Comparison of ENCODE assay signal across 18 cellular contexts in genomic region chr4:31078661-31079060, GRCh38.
DNase-seq lines count a peak whose midpoint lies in the region; ATAC-seq and TF ChIP-seq lines count a peak whose summit lies in the region.
"Had no signal": no experiment of that assay in that cellular context is flagged by ENCODE, and none has a peak within 500 bp of the region (broad histone marks: within the 10 kb centered on the region; RNA-seq: fewer than 3 reads in every experiment).

No MANE protein-coding gene starts in this region.

- H3K27me3 Mint-ChIP-seq in CD14-positive monocyte (ENCODE audit: low read depth in 3 of 3) = peaks cover 0 to 2% (median 0%) of the 10 kb centered on the region in 3 donors
- H3K27me3 Mint-ChIP-seq: CD4-positive, CD25-positive, alpha-beta regulatory T cell had no signal

- intact Hi-C loops in HCT116 (cut with micrococcal nuclease) = no loop called here
- intact Hi-C loops in CD14-positive monocyte (cut with micrococcal nuclease) = no loop called here

- H3K4me3 ChIP-seq in HCT116 (replicated peaks in 1 of 2; ENCODE audit: low read depth in 1 of 2, low read length in 2 of 2) = no peak overlapping the region
- H3K4me3 ChIP-seq in adipocyte (ENCODE audit: low read length) = no peak overlapping the region
- no peak overlapping the region for H3K4me3 ChIP-seq in fibroblast of villous mesenchyme (ENCODE audit: low read depth, low read length)
- no peak overlapping the region for H3K4me3 ChIP-seq in SK-N-SH (ENCODE audit: low read depth in 2 of 2, low read length in 1 of 2)
- H3K4me3 ChIP-seq: A549, GM23248 had no signal

- H3K27ac ChIP-seq in HCT116 (ENCODE audit: low read depth, low read length) (peak overlapping the region; percentile 42), SK-N-SH (ENCODE audit: low read depth in 2 of 2, low read length in 1 of 2) (no peak overlapping the region)
- H3K27ac ChIP-seq: A549, GM23248 had no signal

- H3K4me1 Mint-ChIP-seq in CD14-positive monocyte = no peaks in the 10 kb centered on the region
- H3K4me1 Mint-ChIP-seq: CD4-positive, CD25-positive, alpha-beta regulatory T cell had no signal

- TF ChIP-seq POLR2A in HCT116 (IDR thresholded peaks at IDR 0.05; ENCODE audit: borderline replicate concordance, extremely low read depth, insufficient read depth, insufficient read length) = no peak

- no peak overlapping the region for H3K27ac Mint-ChIP-seq in CD14-positive monocyte
- H3K27ac Mint-ChIP-seq: CD4-positive, CD25-positive, alpha-beta regulatory T cell; CD8-positive, alpha-beta T cell had no signal

- no peak overlapping the region for H3K4me2 ChIP-seq in HCT116 (ENCODE audit: low read length)
- no peak overlapping the region for H3K4me2 ChIP-seq in SK-N-SH
- H3K4me2 ChIP-seq: A549 had no signal

- H3K36me3 Mint-ChIP-seq in CD14-positive monocyte = no peaks in the 10 kb centered on the region
- H3K36me3 Mint-ChIP-seq: CD4-positive, CD25-positive, alpha-beta regulatory T cell; CD8-positive, alpha-beta T cell had no signal

- ATAC-seq in HCT116 (no peak), HG02759 (IDR thresholded peaks at IDR 0.05; ENCODE audit: unreplicated experiment) (no peak)
- ATAC-seq: A549; CD8-positive, alpha-beta T cell had no signal

- POLR2A ChIA-PET in HCT116 (lab: Charles Lee) (no interaction called here), SK-N-SH (lab: Yijun Ruan, JAX) (interaction anchor here (0.7 kb wide), 1 partner anchor 255 kb away, joined by 3 read pairs; no protein-coding TSS in a partner anchor)

- H3F3A ChIP-seq in SK-N-SH (replicated peaks; ENCODE audit: insufficient read depth) = peaks cover 4% of the 10 kb centered on the region

- CTCF ChIA-PET in HCT116 (lab: Charles Lee) = no interaction called here
- CTCF ChIA-PET in SK-N-SH (lab: Yijun Ruan, JAX) = interaction anchor here (0.8 kb wide), 1 partner anchor 56 kb away, joined by 3 read pairs; no protein-coding TSS in a partner anchor

- H4K20me1 ChIP-seq in HCT116 (ENCODE audit: insufficient read depth) = no peaks in the 10 kb centered on the region
- H4K20me1 ChIP-seq in SK-N-SH (ENCODE audit: insufficient read depth) = no peaks in the 10 kb centered on the region

- H3K36me3 ChIP-seq in HCT116 (ENCODE audit: control insufficient read depth in 1 of 2, insufficient read depth in 2 of 2, low read length in 2 of 2) (peaks cover 0 to 16% of the 10 kb centered on the region in 2 experiments; a peak in 2 of 4 replicates), adipocyte (ENCODE audit: control insufficient read depth, insufficient read depth, low read length, severe bottlenecking) (no peaks in the 10 kb centered on the region), SK-N-SH (replicated peaks in 1 of 2; ENCODE audit: control insufficient read depth in 1 of 2, insufficient read depth in 2 of 2, low read length in 1 of 2) (no peaks in the 10 kb centered on the region)

- BruUV-seq in HCT116 (replicated peaks; lab: Mats Ljungman, UMichigan) = no TSS peak

- TF ChIP-seq CTCF in HCT116 (IDR thresholded peaks at IDR 0.05 in 2 of 3, conservative IDR thresholded peaks at IDR 0.05 in 1 of 3; ENCODE audit: borderline replicate concordance in 1 of 3, insufficient read depth in 1 of 3, low read depth in 2 of 3, low read length in 2 of 3) (no peak), fibroblast of villous mesenchyme (IDR thresholded peaks at IDR 0.05; ENCODE audit: insufficient read depth, low read depth, low read length) (no peak), SK-N-SH (IDR thresholded peaks at IDR 0.05) (no peak), CD14-positive monocyte (IDR thresholded peaks at IDR 0.05) (no peak)

- H2AFZ ChIP-seq in HCT116 (ENCODE audit: low read depth, low read length, poor library complexity, severe bottlenecking) (no peak overlapping the region), SK-N-SH (ENCODE audit: low read depth) (no peak overlapping the region)
- H2AFZ ChIP-seq: GM23248 had no signal

- H3K79me2 ChIP-seq in HCT116 (ENCODE audit: insufficient read depth, low read length) (peaks cover 51% of the 10 kb centered on the region), SK-N-SH (ENCODE audit: insufficient read depth) (no peaks in the 10 kb centered on the region)

- TF ChIP-seq RAD21 in HCT116 (IDR thresholded peaks at IDR 0.05; ENCODE audit: low read depth) (no peak), SK-N-SH (IDR thresholded peaks at IDR 0.05; ENCODE audit: low read length) (no peak)

- WGBS in SK-N-SH (ENCODE audit: low lambda C conversion rate) = 13% methylated on average over 1 of the region's 1 CpG

- H3K9ac ChIP-seq in HCT116 (ENCODE audit: low read length) (no peak overlapping the region), adipocyte (ENCODE audit: low read length) (no peak overlapping the region), SK-N-SH (no peak overlapping the region)
- H3K9ac ChIP-seq: GM23248 had no signal

- H3K4me1 ChIP-seq in HCT116 (ENCODE audit: control insufficient read depth in 1 of 2, insufficient read depth in 2 of 2, low read length in 2 of 2) (peaks cover 45 to 48% of the 10 kb centered on the region in 2 experiments), adipocyte (ENCODE audit: control insufficient read depth, insufficient read depth, low read length) (peaks cover 15% of the 10 kb centered on the region), SK-N-SH (ENCODE audit: control insufficient read depth in 1 of 2, insufficient read depth in 2 of 2, low read depth in 1 of 2, low read length in 1 of 2) (no peaks in the 10 kb centered on the region; a peak in 1 of 4 replicates)
- H3K4me1 ChIP-seq: A549 had no signal

- peaks cover 0 to 10% (median 0%) of the 10 kb centered on the region in 7 donors for H3K9me3 Mint-ChIP-seq in CD14-positive monocyte

- RAD21 ChIA-PET in HCT116 (lab: Charles Lee; ENCODE audit: low non-redundant PET in 1 of 2, low total read pairs in 2 of 2, uncharacterized antibody in 2 of 2, unreplicated experiment in 2 of 2) = no interaction called here

- no peak overlapping the region for H3K4me3 Mint-ChIP-seq in CD14-positive monocyte
- H3K4me3 Mint-ChIP-seq: CD4-positive, CD25-positive, alpha-beta regulatory T cell; CD8-positive, alpha-beta T cell had no signal

- no peak for TF ChIP-seq EP300 in SK-N-SH (IDR thresholded peaks at IDR 0.05; ENCODE audit: borderline replicate concordance in 1 of 2, low read depth in 1 of 2, low read length in 1 of 2)

- DNase-seq in HCT116 (ENCODE audit: low read depth, low spot score) (no peak), adipocyte (ENCODE audit: low read depth) (peak; percentile 53), fibroblast of villous mesenchyme (ENCODE audit: low read depth) (peak; percentile 22), SK-N-SH (no peak), CD14-positive monocyte (ENCODE audit: low spot score) (no peak)
- DNase-seq: 8988T; ACHN; C1 segment of cervical spinal cord; Caco-2; CD4-positive, CD25-positive, alpha-beta regulatory T cell; CD8-positive, alpha-beta T cell; DMS153; DND-41; GM23248; H7; HCEC 1CT had no signal

- H3K9me2 ChIP-seq in HCT116 (ENCODE audit: insufficient read depth) (no peaks in the 10 kb centered on the region), SK-N-SH (no peaks in the 10 kb centered on the region)

- H3K9me3 ChIP-seq in HCT116 (ENCODE audit: control insufficient read depth in 1 of 2, insufficient read depth in 1 of 2, low read depth in 1 of 2, low read length in 2 of 2) (no peaks in the 10 kb centered on the region), adipocyte (ENCODE audit: control insufficient read depth, low read length) (no peaks in the 10 kb centered on the region), SK-N-SH (no peaks in the 10 kb centered on the region)
- H3K9me3 ChIP-seq: A549, Caco-2 had no signal

- H3K27me3 ChIP-seq in HCT116 (ENCODE audit: insufficient read depth, low read length) = no peaks in the 10 kb centered on the region
- H3K27me3 ChIP-seq in adipocyte (replicated peaks; ENCODE audit: control insufficient read depth, insufficient read depth, low read length) = no peaks in the 10 kb centered on the region
- no peaks in the 10 kb centered on the region for H3K27me3 ChIP-seq in SK-N-SH (ENCODE audit: insufficient read depth)

TF ChIP-seq in HCT116, 20 proteins besides CTCF, POLR2A, EP300 and RAD21:
- TF ChIP-seq POLR2AphosphoS5 (IDR thresholded peaks at IDR 0.05; ENCODE audit: low read depth, low read length) (no peak), ZNF274 (IDR thresholded peaks at IDR 0.05; ENCODE audit: low read depth, low read length) (no peak), CEBPB (IDR thresholded peaks at IDR 0.05; ENCODE audit: low read depth) (peak; percentile 44; the same call in 1 of the 2 replicates), SRF (IDR thresholded peaks at IDR 0.05; ENCODE audit: low read depth) (no peak)
TF ChIP-seq in HCT116: peak in this region for 1.

TF ChIP-seq in SK-N-SH, 30 proteins besides CTCF, POLR2A, EP300 and RAD21 (continues in another document):
- TF ChIP-seq REST (IDR thresholded peaks at IDR 0.05; ENCODE audit: low read depth, low read length) = no peak
- TF ChIP-seq FOXM1 (IDR thresholded peaks at IDR 0.05; ENCODE audit: low read depth) = no peak
- TF ChIP-seq FOXJ3 (CRISPR knock-in tag; IDR thresholded peaks at IDR 0.05) = no peak

Comparison
In these comparisons a context has a peak if more than half of its experiments do, and no peak if none do; other contexts are left out.
1. DNase-seq: peak in adipocyte (single experiment) and fibroblast of villous mesenchyme (single experiment); none in HCT116 (single experiment), SK-N-SH (single experiment) and CD14-positive monocyte (single experiment).